Comparison of ENCODE assay signal across 26 cellular contexts in genomic region chrX:151478052-151478451, GRCh38.
"Had no signal": no experiment of that assay in that cellular context is flagged by ENCODE, and none has a peak within 500 bp of the region (broad histone marks: within the 10 kb centered on the region; RNA-seq: fewer than 3 reads in every experiment).

No MANE protein-coding gene starts in this region.

- H3K27me3 ChIP-seq: tibial nerve, uterus had no signal

- H3K4me1 ChIP-seq: left ventricle myocardium inferior, pancreas, prostate gland, tibial nerve, uterus had no signal

- H3K36me3 ChIP-seq: left ventricle myocardium inferior, pancreas, prostate gland, tibial nerve, uterus had no signal

- H3K9me3 ChIP-seq: left ventricle myocardium inferior, pancreas, prostate gland, tibial nerve, uterus had no signal

- H3K4me1 Mint-ChIP-seq: mesothelial cell of epicardium; naive thymus-derived CD4-positive, alpha-beta T cell; stimulated activated memory B cell treated with anti-CD40 and anti-IgM and Interleukin-4, amounts not matched to agents 10 μg/mL and 1 μg/mL and 100 μg/mL, for 72 hours; stimulated activated naive CD8-positive, alpha-beta T cell treated with anti-CD3 and anti-CD28 coated beads, Interleukin-15, amount 100 ng/mL, for 72 hours had no signal

- H3K4me3 ChIP-seq: left ventricle myocardium inferior, lung, pancreas, prostate gland, smooth muscle cell, tibial nerve, uterus had no signal

- DNase-seq: hypothalamus; islet precursor cell; left ventricle myocardium inferior; mesendoderm; naive thymus-derived CD4-positive, alpha-beta T cell; pancreas; posterior cingulate gyrus; retina; right cardiac atrium; stimulated activated CD4-positive, alpha-beta T cell treated with anti-CD3 and anti-CD28 coated beads, Interleukin-1b, Interleukin-23, amount 100 ng/mL, for 48 hours; stimulated activated CD4-positive, alpha-beta T cell treated with anti-CD3 and anti-CD28 coated beads, Interleukin-2, amount 100 ng/mL, for 48 hours; stimulated activated CD4-positive, alpha-beta T cell treated with anti-CD3 and anti-CD28 coated beads, Interleukin-4, amount 100 ng/mL, for 4 hours; stimulated activated CD8-positive, alpha-beta memory T cell treated with anti-CD3 and anti-CD28 coated beads, Interleukin-4, amount 100 ng/mL, for 48 hours; stimulated activated naive CD4-positive, alpha-beta T cell treated with Interleukin-2 at 50 U/mL for 16 hours; stimulated activated naive CD8-positive, alpha-beta T cell treated with anti-CD3 and anti-CD28 coated beads, Interleukin-15, amount 100 ng/mL, for 72 hours; substantia nigra; uterus had no signal

- H3K27ac ChIP-seq: left ventricle myocardium inferior, pancreas, prostate gland, tibial nerve, uterus had no signal

- H3K9me3 Mint-ChIP-seq: naive thymus-derived CD4-positive, alpha-beta T cell; natural killer cell treated with Interleukin-12 subunit alpha and Interleukin-12 subunit beta and Interleukin-15 and Interleukin-18, amount 100 ng/mL, for 72 hours; stimulated activated naive CD8-positive, alpha-beta T cell treated with anti-CD3 and anti-CD28 coated beads, Interleukin-15, amount 100 ng/mL, for 72 hours had no signal

- FAIRE-seq: pancreas had no signal

- H3K36me3 Mint-ChIP-seq: mesothelial cell of epicardium; naive thymus-derived CD4-positive, alpha-beta T cell; natural killer cell treated with Interleukin-12 subunit alpha and Interleukin-12 subunit beta and Interleukin-15 and Interleukin-18, amount 100 ng/mL, for 72 hours; stimulated activated memory B cell treated with anti-CD40 and anti-IgM and Interleukin-4, amounts not matched to agents 10 μg/mL and 1 μg/mL and 100 μg/mL, for 72 hours; type B pancreatic cell had no signal

- H3K4me2 ChIP-seq: smooth muscle cell had no signal

- ATAC-seq: naive thymus-derived CD4-positive, alpha-beta T cell; natural killer cell treated with Interleukin-12 subunit alpha and Interleukin-12 subunit beta and Interleukin-15 and Interleukin-18, amount 100 ng/mL, for 72 hours; pancreas; right cardiac atrium; sciatic nerve; stimulated activated memory B cell treated with anti-CD40 and anti-IgM and Interleukin-4, amounts not matched to agents 10 μg/mL and 1 μg/mL and 100 μg/mL, for 72 hours; stimulated activated naive CD8-positive, alpha-beta T cell treated with anti-CD3 and anti-CD28 coated beads, Interleukin-15, amount 100 ng/mL, for 72 hours had no signal

- H3K4me3 Mint-ChIP-seq: mesothelial cell of epicardium; naive thymus-derived CD4-positive, alpha-beta T cell; natural killer cell treated with Interleukin-12 subunit alpha and Interleukin-12 subunit beta and Interleukin-15 and Interleukin-18, amount 100 ng/mL, for 72 hours; stimulated activated memory B cell treated with anti-CD40 and anti-IgM and Interleukin-4, amounts not matched to agents 10 μg/mL and 1 μg/mL and 100 μg/mL, for 72 hours; stimulated activated naive CD8-positive, alpha-beta T cell treated with anti-CD3 and anti-CD28 coated beads, Interleukin-15, amount 100 ng/mL, for 72 hours; type B pancreatic cell had no signal

- H3K27me3 Mint-ChIP-seq: stimulated activated memory B cell treated with anti-CD40 and anti-IgM and Interleukin-4, amounts not matched to agents 10 μg/mL and 1 μg/mL and 100 μg/mL, for 72 hours; stimulated activated naive CD8-positive, alpha-beta T cell treated with anti-CD3 and anti-CD28 coated beads, Interleukin-15, amount 100 ng/mL, for 72 hours; type B pancreatic cell had no signal

- H3K27ac Mint-ChIP-seq: mesothelial cell of epicardium; naive thymus-derived CD4-positive, alpha-beta T cell; natural killer cell treated with Interleukin-12 subunit alpha and Interleukin-12 subunit beta and Interleukin-15 and Interleukin-18, amount 100 ng/mL, for 72 hours; stimulated activated memory B cell treated with anti-CD40 and anti-IgM and Interleukin-4, amounts not matched to agents 10 μg/mL and 1 μg/mL and 100 μg/mL, for 72 hours; stimulated activated naive CD8-positive, alpha-beta T cell treated with anti-CD3 and anti-CD28 coated beads, Interleukin-15, amount 100 ng/mL, for 72 hours; type B pancreatic cell had no signal
